ENCODE assay signal across 1 cellular context in genomic region chr1:96425382-96426129, GRCh38.
A peak's percentile ranks its signal among the peaks of the same experiment; 100 is the strongest.
TF ChIP-seq lines count a peak whose summit lies in the region.

No MANE protein-coding gene starts in this region.

TF ChIP-seq in liver, 16 proteins besides CTCF, POLR2A, EP300 and RAD21 (continued from another document):
- TF ChIP-seq ZBTB33 (IDR thresholded peaks at IDR 0.05), result peak; percentile 79
- peak; percentile 53 for TF ChIP-seq FOXA1 (IDR thresholded peaks at IDR 0.05)
- peak; percentile 64 for TF ChIP-seq FOXA2 (IDR thresholded peaks at IDR 0.05)
- TF ChIP-seq SP1 (IDR thresholded peaks at IDR 0.05), result peak; percentile 90
- peak; percentile 84 to 92 for TF ChIP-seq RXRA (IDR thresholded peaks at IDR 0.05)
- TF ChIP-seq, protein P1, sequence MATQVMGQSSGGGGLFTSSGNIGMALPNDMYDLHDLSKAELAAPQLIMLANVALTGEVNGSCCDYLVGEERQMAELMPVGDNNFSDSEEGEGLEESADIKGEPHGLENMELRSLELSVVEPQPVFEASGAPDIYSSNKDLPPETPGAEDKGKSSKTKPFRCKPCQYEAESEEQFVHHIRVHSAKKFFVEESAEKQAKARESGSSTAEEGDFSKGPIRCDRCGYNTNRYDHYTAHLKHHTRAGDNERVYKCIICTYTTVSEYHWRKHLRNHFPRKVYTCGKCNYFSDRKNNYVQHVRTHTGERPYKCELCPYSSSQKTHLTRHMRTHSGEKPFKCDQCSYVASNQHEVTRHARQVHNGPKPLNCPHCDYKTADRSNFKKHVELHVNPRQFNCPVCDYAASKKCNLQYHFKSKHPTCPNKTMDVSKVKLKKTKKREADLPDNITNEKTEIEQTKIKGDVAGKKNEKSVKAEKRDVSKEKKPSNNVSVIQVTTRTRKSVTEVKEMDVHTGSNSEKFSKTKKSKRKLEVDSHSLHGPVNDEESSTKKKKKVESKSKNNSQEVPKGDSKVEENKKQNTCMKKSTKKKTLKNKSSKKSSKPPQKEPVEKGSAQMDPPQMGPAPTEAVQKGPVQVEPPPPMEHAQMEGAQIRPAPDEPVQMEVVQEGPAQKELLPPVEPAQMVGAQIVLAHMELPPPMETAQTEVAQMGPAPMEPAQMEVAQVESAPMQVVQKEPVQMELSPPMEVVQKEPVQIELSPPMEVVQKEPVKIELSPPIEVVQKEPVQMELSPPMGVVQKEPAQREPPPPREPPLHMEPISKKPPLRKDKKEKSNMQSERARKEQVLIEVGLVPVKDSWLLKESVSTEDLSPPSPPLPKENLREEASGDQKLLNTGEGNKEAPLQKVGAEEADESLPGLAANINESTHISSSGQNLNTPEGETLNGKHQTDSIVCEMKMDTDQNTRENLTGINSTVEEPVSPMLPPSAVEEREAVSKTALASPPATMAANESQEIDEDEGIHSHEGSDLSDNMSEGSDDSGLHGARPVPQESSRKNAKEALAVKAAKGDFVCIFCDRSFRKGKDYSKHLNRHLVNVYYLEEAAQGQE (IDR thresholded peaks at IDR 0.05), result peak; percentile 70
- peak; percentile 80 for TF ChIP-seq MAX (IDR thresholded peaks at IDR 0.05)
- no peak for TF ChIP-seq NR2F2 (IDR thresholded peaks at IDR 0.05)
- TF ChIP-seq HNF4G (IDR thresholded peaks at IDR 0.05), result peak; percentile 61
- TF ChIP-seq TAF1 (conservative IDR thresholded peaks at IDR 0.05), result no peak
- TF ChIP-seq EGR1 (IDR thresholded peaks at IDR 0.05; ENCODE audit: low read depth in 2 of 2), result peak in 1 of 2 donors; percentile 15
- TF ChIP-seq HNF4A (conservative IDR thresholded peaks at IDR 0.05), result peak; percentile 92 to 96
- TF ChIP-seq YY1 (IDR thresholded peaks at IDR 0.05), result peak; percentile 72
- TF ChIP-seq GABPA (IDR thresholded peaks at IDR 0.05 in 1 of 2, conservative IDR thresholded peaks at IDR 0.05 in 1 of 2), result peak in 1 of 2 donors; percentile 51
- TF ChIP-seq, protein P2, sequence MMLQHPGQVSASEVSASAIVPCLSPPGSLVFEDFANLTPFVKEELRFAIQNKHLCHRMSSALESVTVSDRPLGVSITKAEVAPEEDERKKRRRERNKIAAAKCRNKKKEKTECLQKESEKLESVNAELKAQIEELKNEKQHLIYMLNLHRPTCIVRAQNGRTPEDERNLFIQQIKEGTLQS (IDR thresholded peaks at IDR 0.05), result peak; percentile 45
